ENCODE assay signal across 17 cellular contexts in genomic region chr6:169244684-169245383, GRCh38. TPM values are rescaled to one million over a fixed set of nuclear protein-coding genes. Genes with fewer than 3 reads are reported as not detected.
DNase-seq lines count a peak whose midpoint lies in the region; ATAC-seq, FAIRE-seq and TF ChIP-seq lines count a peak whose summit lies in the region.
"Had no signal": no experiment of that assay in that cellular context is flagged by ENCODE, and none has a peak within 500 bp of the region (broad histone marks: within the 10 kb centered on the region; RNA-seq: fewer than 3 reads in every experiment).

No MANE protein-coding gene starts in this region.

- H3K27me3 Mint-ChIP-seq in activated T-cell treated with anti-CD3 and anti-CD28 coated beads, Interleukin-2, amount 50 U/mL, for 24 hours, result peaks cover 7% of the 10 kb centered on the region
- H3K27me3 Mint-ChIP-seq: CD4-positive, CD25-positive, alpha-beta regulatory T cell had no signal

- DNase-seq in HepG2 (ENCODE audit: low spot score) (no peak), right lobe of liver (no peak), mesenteric fat pad (ENCODE audit: low spot score) (peak; percentile 45), posterior vena cava (ENCODE audit: low spot score) (peak; percentile 64), vagina (ENCODE audit: extremely low spot score in 2 of 2) (no peak)
- DNase-seq in effector CD8-positive, alpha-beta T cell (lab: John Stamatoyannopoulos, UW), result no peak
- DNase-seq in activated T-cell treated with anti-CD3 and anti-CD28 coated beads, Interleukin-2, amount 50 U/mL, for 24 hours, result no peak
- DNase-seq: CD4-positive, CD25-positive, alpha-beta regulatory T cell; DMS53; GF-D8 had no signal

- no peaks in the 10 kb centered on the region for H3K9me3 ChIP-seq in HepG2 (ENCODE audit: low read length)
- no peaks in the 10 kb centered on the region for H3K9me3 ChIP-seq in right lobe of liver
- no peaks in the 10 kb centered on the region for H3K9me3 ChIP-seq in vagina

- H3K4me3 ChIP-seq in HepG2 (replicated peaks in 1 of 3; ENCODE audit: insufficient read depth in 1 of 3, low read depth in 2 of 3, low read length in 3 of 3), result no peak overlapping the region
- no peak overlapping the region for H3K4me3 ChIP-seq in right lobe of liver
- H3K4me3 ChIP-seq in vagina, result no peak overlapping the region
- H3K4me3 ChIP-seq: BLaER1 treated with 17β-estradiol and CSF1 and Interleukin-3, amounts not matched to agents 10 nM and 100 nM had no signal

- H3K4me1 ChIP-seq in HepG2 (ENCODE audit: insufficient read depth, low read length) (0 out of 2 replicates have a peak, but pooled peaks cover 7% of the 10 kb centered on the region), right lobe of liver (no peaks in the 10 kb centered on the region), vagina (peaks cover 19% of the 10 kb centered on the region)

- POLR2A ChIA-PET in HepG2 (lab: Yijun Ruan, JAX), result no interaction called here

- H3K9me3 Mint-ChIP-seq in activated T-cell treated with anti-CD3 and anti-CD28 coated beads, Interleukin-2, amount 50 U/mL, for 24 hours, result peaks cover 4% of the 10 kb centered on the region

- intact Hi-C loops in HepG2 (cut with micrococcal nuclease; ENCODE audit: unreplicated experiment) (no loop called here), right lobe of liver (cut with DNase I) (no loop called here), posterior vena cava (cut with DNase I) (no loop called here), vagina (cut with DNase I) (no loop called here)

- TF ChIP-seq EP300 in HepG2 (IDR thresholded peaks at IDR 0.05; ENCODE audit: low read depth in 2 of 2, low read length in 2 of 2) (no peak), HepG2 (CRISPR knock-in tag; IDR thresholded peaks at IDR 0.05; ENCODE audit: borderline replicate concordance) (no peak)

- H3K4me1 Mint-ChIP-seq in activated T-cell treated with anti-CD3 and anti-CD28 coated beads, Interleukin-2, amount 50 U/mL, for 24 hours (ENCODE audit: low read depth), result no peaks in the 10 kb centered on the region
- H3K4me1 Mint-ChIP-seq: CD4-positive, CD25-positive, alpha-beta regulatory T cell had no signal

- peaks cover 3 to 31% of the 10 kb centered on the region in 2 experiments; a peak in 4 of 5 replicates for H3K27me3 ChIP-seq in HepG2 (ENCODE audit: control insufficient read depth in 1 of 2, insufficient read depth in 2 of 2, low read length in 2 of 2)
- H3K27me3 ChIP-seq in right lobe of liver, result no peaks in the 10 kb centered on the region
- H3K27me3 ChIP-seq in vagina, result no peaks in the 10 kb centered on the region
- H3K27me3 ChIP-seq: BLaER1 treated with 17β-estradiol and CSF1 and Interleukin-3, amounts not matched to agents 10 nM and 100 nM had no signal

- no peak overlapping the region for H3K9ac ChIP-seq in HepG2 (ENCODE audit: insufficient read depth, low read depth, low read length)
- H3K9ac ChIP-seq: BLaER1 treated with 17β-estradiol and CSF1 and Interleukin-3, amounts not matched to agents 10 nM and 100 nM had no signal

- no peak for FAIRE-seq in HepG2 (lab: Jason Lieb, UNC)
- FAIRE-seq: GM19239, H54, HTR-8/SVneo had no signal

- WGBS in HepG2 (ENCODE audit: low lambda C conversion rate), result 46% methylated on average over 15 of the region's 15 CpGs
- 70% methylated on average over 3 of the region's 15 CpGs for WGBS in right lobe of liver (ENCODE audit: insufficient coverage, low coverage, low lambda C conversion rate, missing lambda C conversion rate)

- no peaks in the 10 kb centered on the region for H4K20me1 ChIP-seq in HepG2 (ENCODE audit: insufficient read depth, low read length)
- H4K20me1 ChIP-seq: BLaER1 treated with 17β-estradiol and CSF1 and Interleukin-3, amounts not matched to agents 10 nM and 100 nM had no signal

- no peak overlapping the region for H3K4me2 ChIP-seq in HepG2 (ENCODE audit: low read depth, low read length)
- H3K4me2 ChIP-seq: BLaER1 treated with 17β-estradiol and CSF1 and Interleukin-3, amounts not matched to agents 10 nM and 100 nM had no signal

- no TSS peak for BruUV-seq in HepG2 (replicated peaks; lab: Mats Ljungman, UMichigan)

- TF ChIP-seq CTCF in HepG2 (CRISPR knock-in tag; IDR thresholded peaks at IDR 0.05), result no peak
- no peak for TF ChIP-seq CTCF in right lobe of liver (IDR thresholded peaks at IDR 0.05)
- no peak for TF ChIP-seq CTCF in vagina (IDR thresholded peaks at IDR 0.05)

- CTCF ChIA-PET in HepG2 (lab: Yijun Ruan, JAX; ENCODE audit: low intra/inter-chr PET ratio, low total read pairs), result no interaction called here

- no peak overlapping the region for H3K27ac ChIP-seq in HepG2 (ENCODE audit: extremely low read length, insufficient read depth, low read length)
- H3K27ac ChIP-seq in right lobe of liver, result no peak overlapping the region
- peak overlapping the region; percentile 17 for H3K27ac ChIP-seq in vagina
- H3K27ac ChIP-seq: 22Rv1; BLaER1 treated with 17β-estradiol and CSF1 and Interleukin-3, amounts not matched to agents 10 nM and 100 nM had no signal

- ATAC-seq in HepG2 (no peak), right lobe of liver (no peak), GM21786 (IDR thresholded peaks at IDR 0.05; ENCODE audit: unreplicated experiment) (no peak)
- ATAC-seq: HCT116 had no signal

- no peaks in the 10 kb centered on the region for H3K36me3 ChIP-seq in HepG2 (replicated peaks in 1 of 2; ENCODE audit: control insufficient read depth in 1 of 2, insufficient read depth in 2 of 2, low read length in 2 of 2)
- no peaks in the 10 kb centered on the region for H3K36me3 ChIP-seq in right lobe of liver
- peaks cover 0 to 56% of the 10 kb centered on the region in 2 donors for H3K36me3 ChIP-seq in vagina
- H3K36me3 ChIP-seq: BLaER1 treated with 17β-estradiol and CSF1 and Interleukin-3, amounts not matched to agents 10 nM and 100 nM had no signal

- no peak overlapping the region for H3K27ac Mint-ChIP-seq in activated T-cell treated with anti-CD3 and anti-CD28 coated beads, Interleukin-2, amount 50 U/mL, for 24 hours
- H3K27ac Mint-ChIP-seq: CD4-positive, CD25-positive, alpha-beta regulatory T cell had no signal

- in situ Hi-C loops in HepG2 (cut with HindIII; ENCODE audit: extremely low pct_ligation_motif_present, low pct_unique_long_range_greater_than_20kb), result no loop called here

- no peak overlapping the region for H3K4me3 Mint-ChIP-seq in activated T-cell treated with anti-CD3 and anti-CD28 coated beads, Interleukin-2, amount 50 U/mL, for 24 hours
- H3K4me3 Mint-ChIP-seq: CD4-positive, CD25-positive, alpha-beta regulatory T cell had no signal

- TF ChIP-seq RAD21 in HepG2 (CRISPR knock-in tag; IDR thresholded peaks at IDR 0.05), result no peak

- H3K79me2 ChIP-seq in HepG2 (ENCODE audit: insufficient read depth, low read length), result no peaks in the 10 kb centered on the region

- no peak overlapping the region for H2AFZ ChIP-seq in HepG2 (ENCODE audit: low read length)

- H3K36me3 Mint-ChIP-seq in activated T-cell treated with anti-CD3 and anti-CD28 coated beads, Interleukin-2, amount 50 U/mL, for 24 hours (ENCODE audit: low read depth), result no peaks in the 10 kb centered on the region
- H3K36me3 Mint-ChIP-seq: CD4-positive, CD25-positive, alpha-beta regulatory T cell had no signal

- no peak for TF ChIP-seq POLR2A in HepG2 (IDR thresholded peaks at IDR 0.05; ENCODE audit: insufficient read depth in 1 of 2, low read depth in 2 of 2, low read length in 2 of 2)
- TF ChIP-seq POLR2A in right lobe of liver (IDR thresholded peaks at IDR 0.05), result no peak
- TF ChIP-seq POLR2A in vagina (IDR thresholded peaks at IDR 0.05), result no peak

TF ChIP-seq in HepG2, 621 proteins besides CTCF, POLR2A, EP300 and RAD21:
- TF ChIP-seq CREB1 (IDR thresholded peaks at IDR 0.05), result 0 out of 2 replicates have a peak, but pooled peaks have one; percentile 6
- no peak for TF ChIP-seq CREB1 (CRISPR knock-in tag; IDR thresholded peaks at IDR 0.05)
- TF ChIP-seq ZFYVE20 (CRISPR knock-in tag; IDR thresholded peaks at IDR 0.05; ENCODE audit: borderline replicate concordance, low read depth), result no peak

RNA-seq across cellular contexts. Expression of gene THBS2, which starts 8.8 kb away (rescaled TPM):
- 0.08 and 0.15 TPM in 2 replicates for total RNA-seq in HepG2 (2016; rRNA removed; fragmentation: Illumina TruSeq; extraction: Trizol)
- not detected in 2 replicates for total RNA-seq in HepG2 (2016; cell fraction: cytosol; rRNA removed; fragmentation: Illumina TruSeq; extraction: Trizol; ENCODE audit: low read depth)
- total RNA-seq in HepG2 (2016; cell fraction: insoluble cytoplasmic fraction; rRNA removed; fragmentation: Illumina TruSeq; extraction: Trizol), result 0.10 and 0.30 TPM in 2 replicates
- 0.31 TPM in 1 of 2 replicates, not detected in the other for total RNA-seq in HepG2 (2016; cell fraction: membrane; rRNA removed; fragmentation: Illumina TruSeq; extraction: Trizol)
- 0.31 and 0.41 TPM in 2 replicates for total RNA-seq in HepG2 (2016; cell fraction: nucleus; rRNA removed; fragmentation: Illumina TruSeq; extraction: Trizol)
- 0.12 and 0.26 TPM in 2 replicates for polyA plus RNA-seq in HepG2 (2011; rRNA removed)
- polyA plus RNA-seq in HepG2 (2011; cell fraction: cytosol; rRNA removed), result 0.05 and 0.24 TPM in 2 replicates
- 0.28 and 0.40 TPM in 2 replicates for polyA plus RNA-seq in HepG2 (2011; cell fraction: nucleus; rRNA removed)
- 0.05 and 0.27 TPM in 2 replicates for polyA plus RNA-seq in HepG2 (2012)
- 0.05 TPM in 1 of 2 replicates, not detected in the other for polyA plus RNA-seq in HepG2 (2016; cell fraction: cytosol; fragmentation: Illumina TruSeq; extraction: Trizol; ENCODE audit: low read depth)
- not detected in 2 replicates for polyA plus RNA-seq in HepG2 (2016; cell fraction: insoluble cytoplasmic fraction; fragmentation: Illumina TruSeq; extraction: Trizol; ENCODE audit: low read depth)
- polyA plus RNA-seq in HepG2 (2016; cell fraction: membrane; fragmentation: Illumina TruSeq; extraction: Trizol; ENCODE audit: low read depth), result not detected in 2 replicates
- 0.48 and 1.0 TPM in 2 replicates for polyA plus RNA-seq in HepG2 (2016; cell fraction: nucleus; fragmentation: Illumina TruSeq; extraction: Trizol; ENCODE audit: insufficient read depth, low read depth)
- 0.75 and 0.82 TPM in 2 replicates for polyA minus RNA-seq in HepG2 (2011; rRNA and poly(A)+ RNA removed; ENCODE audit: low replicate concordance)
- 0.20 TPM in 1 of 2 replicates, not detected in the other for polyA minus RNA-seq in HepG2 (2011; cell fraction: cytosol; rRNA and poly(A)+ RNA removed)
- polyA minus RNA-seq in HepG2 (2011; cell fraction: nucleus; rRNA and poly(A)+ RNA removed), result 0.13 and 0.75 TPM in 2 replicates
- 10 to 100 TPM in 1 of 6 experiments, 1 to 10 TPM in 5; 2.7 to 28.7 (median 7.8) TPM for total RNA-seq in right lobe of liver
- total RNA-seq in mesenteric fat pad, result 270 TPM
- total RNA-seq in posterior vena cava, result 100 to 1,000 TPM; 358 to 373 TPM
- 86.4 TPM for total RNA-seq in vagina
- total RNA-seq: CD4-positive, CD25-positive, alpha-beta regulatory T cell had no signal

Comparison
In these comparisons a context has a peak if more than half of its experiments do, and no peak if none do; other contexts are left out.
1. DNase-seq: peak in mesenteric fat pad (single experiment) and posterior vena cava (single experiment); none in HepG2 (single experiment), right lobe of liver (0 of 3), vagina (0 of 2), effector CD8-positive, alpha-beta T cell (single experiment) and activated T-cell treated with anti-CD3 and anti-CD28 coated beads, Interleukin-2, amount 50 U/mL, for 24 hours (single experiment).